8 cellular contexts compared by ENCODE assay signal in genomic region chr22:36065775-36066544, GRCh38. TPM values are rescaled to one million over a fixed set of nuclear protein-coding genes. Genes with fewer than 3 reads are reported as not detected.
DNase-seq lines count a peak whose midpoint lies in the region; ATAC-seq and TF ChIP-seq lines count a peak whose summit lies in the region.

No MANE protein-coding gene starts in this region.

- H3K27ac ChIP-seq in neutrophil: no peak overlapping the region

- ATAC-seq in activated naive CD4-positive, alpha-beta T cell treated with anti-CD3 and anti-CD28 coated beads, Interleukin-2, amount 50 U/mL, for 72 hours: peak; percentile 87 to 92
- ATAC-seq in HG02884 (IDR thresholded peaks at IDR 0.05; ENCODE audit: unreplicated experiment): no peak

- DNase-seq in G401 (ENCODE audit: low spot score) (peak; percentile 85), NCI-H1092 treated with DMSO at 0.1 percent for 48 hours (lab: John Stamatoyannopoulos, UW) (peak; percentile 94), SKM-1 (lab: John Stamatoyannopoulos, UW; ENCODE audit: unreplicated experiment) (peak; percentile 79), glomerular endothelial cell (ENCODE audit: extremely low read depth, low read depth, low spot score) (peak; percentile 68), stromal cell of bone marrow (ENCODE audit: low read depth) (peak; percentile 91)
- DNase-seq in activated naive CD4-positive, alpha-beta T cell treated with anti-CD3 and anti-CD28 coated beads, Interleukin-2, amount 50 U/mL, for 72 hours (ENCODE audit: low spot score in 2 of 2): peak; percentile 81 to 83

- in situ Hi-C loops in G401 (cut with HindIII; ENCODE audit: low sequenced_read_pairs): no loop called here

- peaks cover 7 to 10% of the 10 kb centered on the region in 2 experiments for H3K4me1 ChIP-seq in neutrophil (ENCODE audit: control insufficient read depth in 1 of 2, insufficient read depth in 1 of 2, low read depth in 1 of 2, low read length in 1 of 2)

- peak; percentile 62 for TF ChIP-seq CTCF in neutrophil (IDR thresholded peaks at IDR 0.05)

- no peaks in the 10 kb centered on the region for H3K9me3 Mint-ChIP-seq in activated naive CD4-positive, alpha-beta T cell treated with anti-CD3 and anti-CD28 coated beads, Interleukin-2, amount 50 U/mL, for 72 hours

- no peaks in the 10 kb centered on the region for H3K9me3 ChIP-seq in neutrophil

- no peaks in the 10 kb centered on the region for H3K36me3 ChIP-seq in neutrophil

- peaks cover 35% of the 10 kb centered on the region for H3K27me3 ChIP-seq in neutrophil

- peak overlapping the region; percentile 87 to 92 for H3K27ac Mint-ChIP-seq in activated naive CD4-positive, alpha-beta T cell treated with anti-CD3 and anti-CD28 coated beads, Interleukin-2, amount 50 U/mL, for 72 hours

- no peaks in the 10 kb centered on the region for H3K36me3 Mint-ChIP-seq in activated naive CD4-positive, alpha-beta T cell treated with anti-CD3 and anti-CD28 coated beads, Interleukin-2, amount 50 U/mL, for 72 hours

- H3K4me3 ChIP-seq in neutrophil (ENCODE audit: low read depth in 1 of 2, low read length in 1 of 2): peak overlapping the region; percentile 24 to 46

RNA-seq across cellular contexts. Expression of gene RBFOX2, which starts 37.3 kb away (rescaled TPM):
- total RNA-seq in G401 (2014; rRNA removed; shearing (Covaris generic)): 40.8 and 62.2 TPM in 2 replicates
- 1 to 10 TPM; 2.2 to 4.9 TPM for total RNA-seq in activated naive CD4-positive, alpha-beta T cell treated with anti-CD3 and anti-CD28 coated beads, Interleukin-2, amount 50 U/mL, for 72 hours
- 108 and 121 TPM in 2 replicates for total RNA-seq in glomerular endothelial cell
